In genomic region chr6:328924-329323, GRCh38 we compare ENCODE assay signal across 14 cellular contexts.
"Had no signal": no experiment of that assay in that cellular context is flagged by ENCODE, and none has a peak within 500 bp of the region (broad histone marks: within the 10 kb centered on the region; RNA-seq: fewer than 3 reads in every experiment).

No MANE protein-coding gene starts in this region.

- H3K36me3 ChIP-seq: breast epithelium, pancreas, upper lobe of right lung had no signal

- H3K9me3 ChIP-seq: breast epithelium, pancreas, right lobe of liver, upper lobe of right lung had no signal

- H3K27ac ChIP-seq: breast epithelium, pancreas, right lobe of liver, upper lobe of right lung had no signal

- H3K4me3 ChIP-seq: breast epithelium, pancreas, right lobe of liver, upper lobe of right lung had no signal

- DNase-seq: activated CD4-positive, alpha-beta T cell treated with anti-CD3 and anti-CD28 coated beads, Interleukin-2, amount 10 ng/mL, durations not matched to agents 7 days and 5 days; activated CD8-positive, alpha-beta memory T cell treated with anti-CD3 and anti-CD28 coated beads for 24 hours; activated CD8-positive, alpha-beta memory T cell treated with anti-CD3 and anti-CD28 coated beads, Interleukin-2, amount 50 U/mL, for 48 hours; activated gamma-delta T cell; cerebellar nuclear complex; effector CD8-positive, alpha-beta T cell; mesenchymal stem cell; naive thymus-derived CD8-positive, alpha-beta T cell; right lobe of liver; stimulated activated naive CD4-positive, alpha-beta T cell; T1000 had no signal

- H3K27me3 ChIP-seq: breast epithelium, pancreas, right lobe of liver had no signal
